In the genomic region with DNA sequence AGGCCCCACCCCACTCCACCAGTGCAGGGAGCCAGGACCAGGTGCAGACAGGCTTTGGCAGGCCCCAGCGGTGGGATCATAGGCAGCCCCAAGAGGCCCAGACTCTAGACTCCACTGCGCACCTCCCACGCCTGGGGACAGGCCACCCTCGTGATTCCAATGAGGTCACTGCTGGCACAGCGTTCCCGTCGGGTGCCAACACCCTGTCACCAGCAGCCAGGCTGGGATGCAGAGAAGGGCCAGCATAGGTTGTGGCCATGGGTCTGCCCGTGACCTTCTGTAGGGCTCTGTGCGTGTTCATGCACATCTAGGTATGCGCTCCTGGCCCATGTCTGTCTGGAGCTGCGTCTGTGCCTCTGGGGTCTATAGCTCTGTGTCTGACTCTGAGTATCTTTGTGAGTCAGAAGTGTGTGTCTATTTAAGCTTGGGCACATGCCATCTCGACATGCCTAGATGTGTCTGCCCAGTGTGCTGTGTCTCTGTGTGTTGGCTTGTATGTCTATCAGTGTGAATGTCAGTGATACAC, we compare ENCODE assay signal across 15 cellular contexts. TPM values are rescaled to one million over a fixed set of nuclear protein-coding genes. Genes with fewer than 3 reads are reported as not detected.
DNase-seq lines count a peak whose midpoint lies in the region; ATAC-seq, FAIRE-seq and TF ChIP-seq lines count a peak whose summit lies in the region.
"Had no signal": no experiment of that assay in that cellular context is flagged by ENCODE, and none has a peak within 500 bp of the region (broad histone marks: within the 10 kb centered on the region; RNA-seq: fewer than 3 reads in every experiment).

No MANE protein-coding gene starts in this region.

- POLR2A ChIA-PET in CD4-positive, alpha-beta memory T cell (lab: Charles Lee; ENCODE audit: partially characterized antibody) = no interaction called here

- no peaks in the 10 kb centered on the region for H3K9me3 Mint-ChIP-seq in CD4-positive, alpha-beta memory T cell
- no peaks in the 10 kb centered on the region for H3K9me3 Mint-ChIP-seq in activated T-cell treated with anti-CD3 and anti-CD28 coated beads, Interleukin-2, amount 50 U/mL, for 4 hours
- H3K9me3 Mint-ChIP-seq in natural killer cell = no peaks in the 10 kb centered on the region
- H3K9me3 Mint-ChIP-seq: effector memory CD8-positive, alpha-beta T cell; mesothelial cell of epicardium had no signal

- dilution Hi-C loops in keratinocyte (cut with MboI; ENCODE audit: extremely low pct_ligation_motif_present, low sequenced_read_pairs) = no loop called here

- H3K27me3 Mint-ChIP-seq in CD4-positive, alpha-beta memory T cell = no peaks in the 10 kb centered on the region
- H3K27me3 Mint-ChIP-seq in activated T-cell treated with anti-CD3 and anti-CD28 coated beads, Interleukin-2, amount 50 U/mL, for 4 hours (ENCODE audit: low read depth) = no peaks in the 10 kb centered on the region
- peaks cover 2% of the 10 kb centered on the region in 2 donors for H3K27me3 Mint-ChIP-seq in natural killer cell (ENCODE audit: low read depth in 2 of 2)

- CTCF ChIA-PET in CD4-positive, alpha-beta memory T cell (lab: Charles Lee; ENCODE audit: partially characterized antibody) = interaction anchor here (2.7 to 50.4 kb wide), 2 partner anchors 14 to 28 kb away, joined by 15 to 1823 read pairs; partner anchors contain the start of gene VIPR1

- peaks cover 4% of the 10 kb centered on the region for H3K36me3 ChIP-seq in CD4-positive, alpha-beta memory T cell (ENCODE audit: insufficient read depth, low read length)
- no peaks in the 10 kb centered on the region for H3K36me3 ChIP-seq in keratinocyte (ENCODE audit: control insufficient read depth in 2 of 2, extremely low read depth in 1 of 2, insufficient read depth in 2 of 2, low read length in 2 of 2)
- H3K36me3 ChIP-seq: adrenal gland, sigmoid colon had no signal

- peaks cover 33% of the 10 kb centered on the region for H3K4me1 ChIP-seq in CD4-positive, alpha-beta memory T cell (ENCODE audit: insufficient read depth, low read length)
- peaks cover 33% of the 10 kb centered on the region for H3K4me1 ChIP-seq in keratinocyte (ENCODE audit: control insufficient read depth, extremely low read depth, insufficient read depth, low read length)
- H3K4me1 ChIP-seq: adrenal gland, sigmoid colon had no signal

- peaks cover 17 to 35% of the 10 kb centered on the region in 2 donors for H3K36me3 Mint-ChIP-seq in CD4-positive, alpha-beta memory T cell
- peaks cover 14% of the 10 kb centered on the region for H3K36me3 Mint-ChIP-seq in activated T-cell treated with anti-CD3 and anti-CD28 coated beads, Interleukin-2, amount 50 U/mL, for 4 hours (ENCODE audit: insufficient read depth)
- H3K36me3 Mint-ChIP-seq in natural killer cell = no peaks in the 10 kb centered on the region
- H3K36me3 Mint-ChIP-seq: mesothelial cell of epicardium had no signal

- no peak overlapping the region for H3K4me3 Mint-ChIP-seq in CD4-positive, alpha-beta memory T cell
- H3K4me3 Mint-ChIP-seq in activated T-cell treated with anti-CD3 and anti-CD28 coated beads, Interleukin-2, amount 50 U/mL, for 4 hours = no peak overlapping the region
- no peak overlapping the region for H3K4me3 Mint-ChIP-seq in natural killer cell
- H3K4me3 Mint-ChIP-seq: effector memory CD8-positive, alpha-beta T cell; mesothelial cell of epicardium had no signal

- ATAC-seq in activated T-cell treated with anti-CD3 and anti-CD28 coated beads, Interleukin-2, amount 50 U/mL, for 4 hours = no peak
- ATAC-seq in natural killer cell (no peak), GM18517 (IDR thresholded peaks at IDR 0.05; ENCODE audit: unreplicated experiment) (no peak)
- ATAC-seq: effector memory CD8-positive, alpha-beta T cell had no signal

- H3K4me2 ChIP-seq in keratinocyte (ENCODE audit: control insufficient read depth, extremely low read depth, insufficient read depth, low read depth, low read length) = peak overlapping the region; percentile 40

- no peaks in the 10 kb centered on the region for H4K20me1 ChIP-seq in keratinocyte (ENCODE audit: control insufficient read depth, extremely low read depth, insufficient read depth, low read length)

- H3K4me3 ChIP-seq in CD4-positive, alpha-beta memory T cell (ENCODE audit: low read length in 2 of 2) = no peak overlapping the region
- peak overlapping the region in 1 of 3 experiments; percentile 5 for H3K4me3 ChIP-seq in keratinocyte (ENCODE audit: control insufficient read depth in 2 of 3, extremely low read depth in 1 of 3, insufficient read depth in 2 of 3, low read depth in 1 of 3, low read length in 3 of 3)
- H3K4me3 ChIP-seq in skin epidermis = no peak overlapping the region
- H3K4me3 ChIP-seq: adrenal gland, sigmoid colon had no signal

- H3K27ac ChIP-seq in CD4-positive, alpha-beta memory T cell (ENCODE audit: low read depth, low read length) = no peak overlapping the region
- H3K27ac ChIP-seq in keratinocyte (ENCODE audit: control insufficient read depth, insufficient read depth, low read length) = peak overlapping the region; percentile 86
- peak overlapping the region in 20 of 21 experiments; percentile 46 to 93 (median 82) for H3K27ac ChIP-seq in skin epidermis
- H3K27ac ChIP-seq: adrenal gland, sigmoid colon had no signal

- no peak for DNase-seq in CD4-positive, alpha-beta memory T cell
- DNase-seq in cerebellum (ENCODE audit: low spot score) (peak; percentile 63), keratinocyte (ENCODE audit: low read depth, low spot score) (peak; percentile 91), NCI-H1436 treated with DMSO at 0.1 percent for 48 hours (lab: John Stamatoyannopoulos, UW) (no peak), natural killer cell (no peak)
- no peak for DNase-seq in activated T-cell treated with anti-CD3 and anti-CD28 coated beads, Interleukin-2, amount 50 U/mL, for 4 hours
- DNase-seq: adrenal gland; DMS79 treated with DMSO at 0.1 percent for 48 hours; effector memory CD8-positive, alpha-beta T cell; HCEC 1CT; sigmoid colon had no signal

- peak overlapping the region; percentile 26 to 93 (median 51) for H3K27ac Mint-ChIP-seq in CD4-positive, alpha-beta memory T cell
- no peak overlapping the region for H3K27ac Mint-ChIP-seq in natural killer cell
- H3K27ac Mint-ChIP-seq: mesothelial cell of epicardium had no signal

- FAIRE-seq in keratinocyte (lab: Jason Lieb, UNC) = peak; percentile 100

- no peaks in the 10 kb centered on the region for H3K9me3 ChIP-seq in CD4-positive, alpha-beta memory T cell (ENCODE audit: control insufficient read depth in 1 of 2, low read length in 2 of 2)
- H3K9me3 ChIP-seq in keratinocyte (ENCODE audit: control insufficient read depth, low read depth, low read length) = no peaks in the 10 kb centered on the region
- H3K9me3 ChIP-seq: adrenal gland, sigmoid colon had no signal

- no peaks in the 10 kb centered on the region for H3K9me1 ChIP-seq in keratinocyte (ENCODE audit: control insufficient read depth, extremely low read depth, insufficient read depth, low read length)

- no peaks in the 10 kb centered on the region for H3K79me2 ChIP-seq in keratinocyte (ENCODE audit: control insufficient read depth, insufficient read depth, low read length)

- peaks cover 24 to 58% (median 35%) of the 10 kb centered on the region in 4 donors for H3K4me1 Mint-ChIP-seq in CD4-positive, alpha-beta memory T cell
- H3K4me1 Mint-ChIP-seq in activated T-cell treated with anti-CD3 and anti-CD28 coated beads, Interleukin-2, amount 50 U/mL, for 4 hours (ENCODE audit: low read depth) = peaks cover 35% of the 10 kb centered on the region
- no peaks in the 10 kb centered on the region for H3K4me1 Mint-ChIP-seq in natural killer cell
- H3K4me1 Mint-ChIP-seq: mesothelial cell of epicardium had no signal

- H3K9ac ChIP-seq in keratinocyte (ENCODE audit: control insufficient read depth, extremely low read depth, insufficient read depth, low read length) = peak overlapping the region; percentile 62

- no peaks in the 10 kb centered on the region for H3K27me3 ChIP-seq in CD4-positive, alpha-beta memory T cell (ENCODE audit: insufficient read depth, low read length)
- H3K27me3 ChIP-seq in keratinocyte (ENCODE audit: control insufficient read depth, extremely low read depth, insufficient read depth, low read length) = no peaks in the 10 kb centered on the region
- H3K27me3 ChIP-seq: adrenal gland, sigmoid colon had no signal

- TF ChIP-seq CTCF in keratinocyte (optimal IDR thresholded peaks at IDR 0.05 in 1 of 3, IDR thresholded peaks at IDR 0.05 in 1 of 3, conservative IDR thresholded peaks at IDR 0.05 in 1 of 3; ENCODE audit: extremely low read depth in 1 of 3, insufficient read depth in 2 of 3, low read length in 3 of 3) (no peak), natural killer cell (IDR thresholded peaks at IDR 0.05) (no peak)

- intact Hi-C loops in CD4-positive, alpha-beta memory T cell (cut with micrococcal nuclease) = no loop called here
- intact Hi-C loops in natural killer cell (cut with micrococcal nuclease) = no loop called here

- peak overlapping the region; percentile 82 for H2AFZ ChIP-seq in keratinocyte (ENCODE audit: control insufficient read depth, low read length)

RNA-seq across cellular contexts. Expression of gene VIPR1, which starts 13.0 kb away (rescaled TPM):
- total RNA-seq in CD4-positive, alpha-beta memory T cell = 100 to 1,000 TPM in 1 of 2 experiments, 10 to 100 TPM in 1; 93.6 to 104 TPM
- polyA plus RNA-seq in CD4-positive, alpha-beta memory T cell = 10 to 100 TPM; 23.1 to 30.4 TPM
- total RNA-seq in cerebellum = 2.0 TPM
- polyA plus RNA-seq in keratinocyte = 4.5 to 10.0 TPM (median 8.5 TPM) in 3 replicates
- 4.2 TPM for polyA plus RNA-seq in keratinocyte (2011; ENCODE audit: low read depth)
- 5.8 and 6.4 TPM in 2 replicates for polyA plus RNA-seq in keratinocyte (2011; cell fraction: cytosol; rRNA removed)
- polyA plus RNA-seq in keratinocyte (2011; cell fraction: nucleus; rRNA removed) = 34.3 and 50.3 TPM in 2 replicates
- 7.3 and 13.0 TPM in 2 replicates for polyA plus RNA-seq in keratinocyte (2012; ENCODE audit: low replicate concordance)
- polyA minus RNA-seq in keratinocyte = 8.1 to 27.4 TPM (median 13.3 TPM) in 3 replicates
- 12.7 TPM for polyA minus RNA-seq in keratinocyte (2011; cell fraction: cytosol; rRNA and poly(A)+ RNA removed)
- 22.4 and 27.5 TPM in 2 replicates for polyA minus RNA-seq in keratinocyte (2011; cell fraction: nucleus; rRNA and poly(A)+ RNA removed)
- total RNA-seq in activated T-cell treated with anti-CD3 and anti-CD28 coated beads, Interleukin-2, amount 50 U/mL, for 4 hours = 1 to 10 TPM; 2.2 to 4.7 (median 4.6) TPM
- 1 to 10 TPM; 2.3 to 3.1 (median 2.4) TPM for total RNA-seq in natural killer cell
- total RNA-seq: HT1080 had no signal

Comparison
In these comparisons a context has a peak if more than half of its experiments do, and no peak if none do; other contexts are left out.
1. DNase-seq: peak in cerebellum (single experiment) and keratinocyte (single experiment); none in CD4-positive, alpha-beta memory T cell (0 of 5), activated T-cell treated with anti-CD3 and anti-CD28 coated beads, Interleukin-2, amount 50 U/mL, for 4 hours (single experiment), NCI-H1436 treated with DMSO at 0.1 percent for 48 hours (single experiment) and natural killer cell (single experiment).
2. H3K27ac Mint-ChIP-seq: peak in CD4-positive, alpha-beta memory T cell (7 of 7); none in natural killer cell (0 of 2).
3. RNA of gene VIPR1, which starts 13.0 kb away (total RNA-seq): 93.6 to 104 TPM in CD4-positive, alpha-beta memory T cell; 2.2 to 4.7 TPM in activated T-cell treated with anti-CD3 and anti-CD28 coated beads, Interleukin-2, amount 50 U/mL, for 4 hours, 2.3 to 3.1 TPM in natural killer cell and 2.0 TPM in cerebellum (single experiment); every median in the first group is over 10 times any median in the second.